Comparison of ENCODE assay signal across 9 cellular contexts in genomic region chr14:31263485-31264133, GRCh38. TPM values are rescaled to one million over a fixed set of nuclear protein-coding genes. Genes with fewer than 3 reads are reported as not detected.
DNase-seq lines count a peak whose midpoint lies in the region; ATAC-seq, FAIRE-seq and TF ChIP-seq lines count a peak whose summit lies in the region.
"Had no signal": no experiment of that assay in that cellular context is flagged by ENCODE, and none has a peak within 500 bp of the region (broad histone marks: within the 10 kb centered on the region; RNA-seq: fewer than 3 reads in every experiment).

No MANE protein-coding gene starts in this region.

- in situ Hi-C loops in HepG2 (cut with HindIII; ENCODE audit: extremely low pct_ligation_motif_present, low pct_unique_long_range_greater_than_20kb) = loop anchor here (5.0 kb wide), 1 partner anchor 56 kb away; the partner anchor contains the start of gene HECTD1
- in situ Hi-C loops in transverse colon (cut with MboI; ENCODE audit: low pct_ligation_motif_present in 1 of 4, low pct_unique_long_range_greater_than_20kb in 1 of 4, low sequenced_read_pairs in 3 of 4) = no loop called here

- H2AFZ ChIP-seq in HepG2 (ENCODE audit: low read length) = peak overlapping the region; percentile 19

- TF ChIP-seq POLR2A in HepG2 (IDR thresholded peaks at IDR 0.05; ENCODE audit: insufficient read depth in 1 of 2, low read depth in 2 of 2, low read length in 2 of 2) (no peak), transverse colon (IDR thresholded peaks at IDR 0.05) (no peak)

- intact Hi-C loops in HepG2 (cut with micrococcal nuclease; ENCODE audit: unreplicated experiment) (no loop called here), transverse colon (cut with DNase I; ENCODE audit: low total_unique reads) (no loop called here)

- no TSS peak for BruUV-seq in HepG2 (replicated peaks; lab: Mats Ljungman, UMichigan)

- H3K4me1 ChIP-seq in HepG2 (ENCODE audit: insufficient read depth, low read length) = peaks cover 86% of the 10 kb centered on the region
- peaks cover 0 to 31% (median 4%) of the 10 kb centered on the region in 4 donors for H3K4me1 ChIP-seq in transverse colon

- H3K4me3 ChIP-seq in choroid plexus epithelial cell (ENCODE audit: low read depth, low read length) (no peak overlapping the region), HepG2 (replicated peaks in 1 of 3; ENCODE audit: insufficient read depth in 1 of 3, low read depth in 2 of 3, low read length in 3 of 3) (no peak overlapping the region; a peak in 1 of 6 replicates), transverse colon (no peak overlapping the region)

- TF ChIP-seq CTCF in choroid plexus epithelial cell (conservative IDR thresholded peaks at IDR 0.05; ENCODE audit: low read depth, low read length) (no peak), HepG2 (CRISPR knock-in tag; IDR thresholded peaks at IDR 0.05) (no peak), transverse colon (IDR thresholded peaks at IDR 0.05) (no peak)

- peak; percentile 21 for FAIRE-seq in HepG2 (lab: Jason Lieb, UNC)

- no peaks in the 10 kb centered on the region for H3K79me2 ChIP-seq in HepG2 (ENCODE audit: insufficient read depth, low read length)

- ATAC-seq in HepG2 (peak; percentile 73), HG02938 (IDR thresholded peaks at IDR 0.05; ENCODE audit: unreplicated experiment) (no peak), HG03521 (IDR thresholded peaks at IDR 0.05; ENCODE audit: unreplicated experiment) (no peak)

- H3K27me3 ChIP-seq in HepG2 (ENCODE audit: control insufficient read depth in 1 of 2, insufficient read depth in 2 of 2, low read length in 2 of 2) (no peaks in the 10 kb centered on the region; a peak in 1 of 5 replicates), transverse colon (no peaks in the 10 kb centered on the region)

- H3K36me3 ChIP-seq in HepG2 (replicated peaks in 1 of 2; ENCODE audit: control insufficient read depth in 1 of 2, insufficient read depth in 2 of 2, low read length in 2 of 2) (no peaks in the 10 kb centered on the region), transverse colon (no peaks in the 10 kb centered on the region)

- no peaks in the 10 kb centered on the region for H4K20me1 ChIP-seq in HepG2 (ENCODE audit: insufficient read depth, low read length)

- WGBS in HepG2 (ENCODE audit: low lambda C conversion rate) = 36% methylated on average over 2 of the region's 2 CpGs
- 50 to 68% methylated on average over 1 to 2 of the region's 2 CpGs for WGBS in transverse colon (ENCODE audit: low coverage in 1 of 2), 2 donors

- peak overlapping the region; percentile 49 for H3K9ac ChIP-seq in HepG2 (ENCODE audit: insufficient read depth, low read depth, low read length)

- TF ChIP-seq EP300 in Ishikawa (IDR thresholded peaks at IDR 0.05; ENCODE audit: borderline replicate concordance) = peak; percentile 86; the same call in 1 of the 2 replicates
- peak in 1 of 2 experiments; percentile 54; a peak in 2 of 4 replicates for TF ChIP-seq EP300 in HepG2 (IDR thresholded peaks at IDR 0.05; ENCODE audit: low read depth in 2 of 2, low read length in 2 of 2)
- no peak for TF ChIP-seq EP300 in HepG2 (CRISPR knock-in tag; IDR thresholded peaks at IDR 0.05; ENCODE audit: borderline replicate concordance)
- TF ChIP-seq EP300 in transverse colon (IDR thresholded peaks at IDR 0.05; ENCODE audit: low read depth) = no peak

- POLR2A ChIA-PET in HepG2 (lab: Yijun Ruan, JAX) = interaction anchor here (0.9 to 14.8 kb wide), 13 partner anchors 8 to 193 kb away, joined by 3 to 323 read pairs (median 6); partner anchors contain the start of genes DTD2, HEATR5A and HECTD1
- POLR2A ChIA-PET in HEK293T (lab: Yijun Ruan, JAX) = no interaction called here

- H3K4me2 ChIP-seq in HepG2 (ENCODE audit: low read depth, low read length) = peak overlapping the region; percentile 37

- TF ChIP-seq RAD21 in Ishikawa (IDR thresholded peaks at IDR 0.05; ENCODE audit: low read depth) = no peak
- TF ChIP-seq RAD21 in HepG2 (CRISPR knock-in tag; IDR thresholded peaks at IDR 0.05) = peak; percentile 28; the same call in 1 of the 2 replicates

- DNase-seq in choroid plexus epithelial cell (ENCODE audit: low read depth) = peak; percentile 100
- peak; percentile 91 for DNase-seq in HepG2 (ENCODE audit: low spot score)
- DNase-seq in transverse colon = peak; percentile 30
- DNase-seq in HEK293T (ENCODE audit: extremely low spot score) = no peak
- no peak for DNase-seq in DMS153 treated with DMSO at 0.1 percent for 48 hours (lab: John Stamatoyannopoulos, UW; ENCODE audit: unreplicated experiment)
- DNase-seq: naive B cell had no signal

- H3K9me3 ChIP-seq in HepG2 (ENCODE audit: low read length) (no peaks in the 10 kb centered on the region), transverse colon (no peaks in the 10 kb centered on the region)

- peak overlapping the region; percentile 89 for H3K27ac ChIP-seq in HepG2 (ENCODE audit: extremely low read length, insufficient read depth, low read length)
- H3K27ac ChIP-seq in transverse colon = peak overlapping the region in 3 of 4 donors; percentile 31 to 56 (median 37)

- CTCF ChIA-PET in HepG2 (lab: Yijun Ruan, JAX; ENCODE audit: low intra/inter-chr PET ratio, low total read pairs) = no interaction called here
- CTCF ChIA-PET in HEK293T (lab: Yijun Ruan, JAX) = no interaction called here

TF ChIP-seq in Ishikawa, 13 proteins besides CTCF, POLR2A, EP300 and RAD21 (continues in another document):
- no peak for TF ChIP-seq YY1 (IDR thresholded peaks at IDR 0.05; ENCODE audit: low read depth)
- peak; percentile 83 for TF ChIP-seq NFIC (IDR thresholded peaks at IDR 0.05)
- TF ChIP-seq EGR1 (IDR thresholded peaks at IDR 0.05) = no peak
- TF ChIP-seq TCF12 (IDR thresholded peaks at IDR 0.05; ENCODE audit: low read depth) = peak; percentile 82

TF ChIP-seq in HepG2, 621 proteins besides CTCF, POLR2A, EP300 and RAD21 (continues in another document):
- TF ChIP-seq TBX3 (IDR thresholded peaks at IDR 0.05; ENCODE audit: borderline replicate concordance) = no peak
- TF ChIP-seq GMEB1 (CRISPR knock-in tag; IDR thresholded peaks at IDR 0.05; ENCODE audit: borderline replicate concordance) = no peak; the same call in 1 of the 2 replicates
- 0 out of 2 replicates have a peak, but pooled peaks have one; percentile 35 for TF ChIP-seq ZKSCAN5 (CRISPR knock-in tag; IDR thresholded peaks at IDR 0.05)
- no peak; the same call in 1 of the 2 replicates for TF ChIP-seq ZNF253 (CRISPR knock-in tag; IDR thresholded peaks at IDR 0.05; ENCODE audit: borderline replicate concordance)

TF ChIP-seq in HEK293T, 16 proteins besides CTCF, POLR2A, EP300 and RAD21:
- no peak for TF ChIP-seq FOXM1 (IDR thresholded peaks at IDR 0.05; ENCODE audit: borderline replicate concordance)
- TF ChIP-seq LEF1 (IDR thresholded peaks at IDR 0.05; ENCODE audit: borderline replicate concordance) = no peak
TF ChIP-seq in HEK293T: peak in this region for 0.

RNA-seq across cellular contexts. Expression of gene HECTD1, which starts 56.0 kb away (rescaled TPM):
- total RNA-seq in HepG2 (2016; rRNA removed; fragmentation: Illumina TruSeq; extraction: Trizol) = 560 and 761 TPM in 2 replicates
- total RNA-seq in HepG2 (2016; cell fraction: cytosol; rRNA removed; fragmentation: Illumina TruSeq; extraction: Trizol; ENCODE audit: low read depth) = 152 and 185 TPM in 2 replicates
- total RNA-seq in HepG2 (2016; cell fraction: insoluble cytoplasmic fraction; rRNA removed; fragmentation: Illumina TruSeq; extraction: Trizol) = 547 and 739 TPM in 2 replicates
- total RNA-seq in HepG2 (2016; cell fraction: membrane; rRNA removed; fragmentation: Illumina TruSeq; extraction: Trizol) = 193 and 217 TPM in 2 replicates
- 529 and 592 TPM in 2 replicates for total RNA-seq in HepG2 (2016; cell fraction: nucleus; rRNA removed; fragmentation: Illumina TruSeq; extraction: Trizol)
- 251 and 312 TPM in 2 replicates for polyA plus RNA-seq in HepG2 (2011; rRNA removed)
- 136 and 176 TPM in 2 replicates for polyA plus RNA-seq in HepG2 (2011; cell fraction: cytosol; rRNA removed)
- 261 and 311 TPM in 2 replicates for polyA plus RNA-seq in HepG2 (2011; cell fraction: nucleus; rRNA removed)
- 201 and 210 TPM in 2 replicates for polyA plus RNA-seq in HepG2 (2012)
- 18.3 and 18.5 TPM in 2 replicates for polyA plus RNA-seq in HepG2 (2016; cell fraction: cytosol; fragmentation: Illumina TruSeq; extraction: Trizol; ENCODE audit: low read depth)
- polyA plus RNA-seq in HepG2 (2016; cell fraction: insoluble cytoplasmic fraction; fragmentation: Illumina TruSeq; extraction: Trizol; ENCODE audit: low read depth) = 345 and 361 TPM in 2 replicates
- 42.8 and 42.9 TPM in 2 replicates for polyA plus RNA-seq in HepG2 (2016; cell fraction: membrane; fragmentation: Illumina TruSeq; extraction: Trizol; ENCODE audit: low read depth)
- 433 and 489 TPM in 2 replicates for polyA plus RNA-seq in HepG2 (2016; cell fraction: nucleus; fragmentation: Illumina TruSeq; extraction: Trizol; ENCODE audit: insufficient read depth, low read depth)
- 372 and 1,089 TPM in 2 replicates for polyA minus RNA-seq in HepG2 (2011; rRNA and poly(A)+ RNA removed; ENCODE audit: low replicate concordance)
- 426 and 459 TPM in 2 replicates for polyA minus RNA-seq in HepG2 (2011; cell fraction: cytosol; rRNA and poly(A)+ RNA removed)
- 772 and 919 TPM in 2 replicates for polyA minus RNA-seq in HepG2 (2011; cell fraction: nucleus; rRNA and poly(A)+ RNA removed)
- total RNA-seq in transverse colon = 100 to 1,000 TPM; 111 to 237 (median 154) TPM

Comparison
In these comparisons a context has a peak if more than half of its experiments do, and no peak if none do; other contexts are left out.
1. DNase-seq: peak in choroid plexus epithelial cell (single experiment), HepG2 (single experiment) and transverse colon (single experiment); none in HEK293T (single experiment) and DMS153 treated with DMSO at 0.1 percent for 48 hours (single experiment).